Comparison of ENCODE assay signal across 1 cellular context in the genomic region with DNA sequence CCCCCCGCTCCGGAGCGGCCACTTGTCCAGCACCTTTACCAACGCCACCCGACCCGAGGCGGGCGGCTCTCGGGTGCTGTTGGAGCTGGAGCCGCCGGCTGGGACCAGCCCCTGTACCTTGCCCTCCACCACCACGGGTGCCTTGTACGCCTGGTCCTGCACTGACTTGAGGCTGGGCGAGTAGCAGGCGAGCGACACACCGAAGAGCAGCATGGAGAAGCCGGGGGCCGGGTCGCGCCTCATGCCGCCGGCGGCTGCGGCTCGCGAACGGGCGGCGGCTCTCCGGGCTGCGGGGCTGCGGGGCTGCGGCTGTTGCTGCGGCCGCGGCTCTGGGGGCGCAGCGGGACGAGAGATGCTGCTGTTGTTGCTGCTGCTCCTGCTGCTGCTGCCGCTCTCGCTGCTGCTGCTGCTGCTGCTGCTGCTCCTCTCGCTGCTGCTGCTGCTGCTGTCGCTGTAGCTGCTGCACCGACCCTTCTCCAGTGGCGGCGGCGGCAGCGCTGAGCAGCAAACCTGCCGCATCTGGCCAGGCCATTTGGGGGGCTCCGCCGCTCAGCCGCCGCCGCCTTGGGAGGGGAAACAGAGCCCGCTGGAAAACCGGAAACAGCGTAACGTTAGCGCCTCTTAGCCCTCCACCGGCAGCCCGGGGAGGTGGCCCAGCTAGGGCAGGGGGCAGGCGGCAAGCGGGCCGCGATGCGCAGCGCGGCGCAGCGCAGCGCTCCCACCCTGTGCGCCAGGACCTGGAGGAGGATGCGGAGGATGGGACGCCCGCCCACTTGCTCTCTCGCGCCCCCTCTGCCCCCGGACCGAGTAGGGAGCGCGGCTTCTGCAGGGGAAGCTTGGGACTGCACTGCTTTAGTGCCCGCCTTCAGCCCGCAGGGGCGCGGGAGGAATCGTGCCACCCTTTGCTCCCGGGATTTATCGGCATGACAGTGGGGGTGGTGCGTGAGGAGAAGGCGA.
TF ChIP-seq lines count a peak whose summit lies in the region.

Gene NRG2, minus strand, starts transcription at position 749 of the 957 bp plus-strand sequence.

TF ChIP-seq in HepG2, 621 proteins besides CTCF, POLR2A, EP300 and RAD21 (continued from another document and continues in another):
- TF ChIP-seq ZNF800 (CRISPR knock-in tag; IDR thresholded peaks at IDR 0.05) (peak; percentile 87), ATF1 (CRISPR knock-in tag; IDR thresholded peaks at IDR 0.05) (no peak), MAZ (IDR thresholded peaks at IDR 0.05; ENCODE audit: borderline replicate concordance, low read depth, low read length) (peak; percentile 44; the same call in 1 of the 2 replicates), MAZ (CRISPR knock-in tag; IDR thresholded peaks at IDR 0.05; ENCODE audit: low read depth) (no peak), CCDC6 (CRISPR knock-in tag; IDR thresholded peaks at IDR 0.05) (0 out of 2 replicates have a peak, but pooled peaks have one; percentile 28), BCL3 (CRISPR knock-in tag; IDR thresholded peaks at IDR 0.05) (peak; percentile 60; the same call in 1 of the 2 replicates), ZNF720 (CRISPR knock-in tag; IDR thresholded peaks at IDR 0.05) (no peak), RNF2 (conservative IDR thresholded peaks at IDR 0.05; ENCODE audit: low read depth) (0 out of 2 replicates have a peak, but pooled peaks have one; percentile 33), SP2 (CRISPR knock-in tag; IDR thresholded peaks at IDR 0.05) (peak; percentile 27; the same call in 1 of the 2 replicates), ZNF678 (CRISPR knock-in tag; IDR thresholded peaks at IDR 0.05) (no peak), ZNF558 (CRISPR knock-in tag; IDR thresholded peaks at IDR 0.05; ENCODE audit: borderline replicate concordance) (peak; percentile 47; the same call in 1 of the 2 replicates), CBX2 (IDR thresholded peaks at IDR 0.05; ENCODE audit: low read depth, low read length) (no peak), CBX2 (CRISPR knock-in tag; IDR thresholded peaks at IDR 0.05; ENCODE audit: low read depth) (no peak), ZNF232 (CRISPR knock-in tag; IDR thresholded peaks at IDR 0.05; ENCODE audit: borderline replicate concordance) (no peak), GABPB1 (CRISPR knock-in tag; IDR thresholded peaks at IDR 0.05) (peak; percentile 46; the same call in 1 of the 2 replicates), ZNF292 (CRISPR knock-in tag; IDR thresholded peaks at IDR 0.05; ENCODE audit: borderline replicate concordance, low read depth) (peak; percentile 54), SP1 (IDR thresholded peaks at IDR 0.05) (no peak), SP1 (CRISPR knock-in tag; IDR thresholded peaks at IDR 0.05) (peak; percentile 78), CBX1 (IDR thresholded peaks at IDR 0.05; ENCODE audit: low read depth) (no peak), RBM22 (optimal IDR thresholded peaks at IDR 0.05; ENCODE audit: low read length) (no peak), SRF (IDR thresholded peaks at IDR 0.05; ENCODE audit: low read depth, low read length) (no peak), ZNF607 (CRISPR knock-in tag; IDR thresholded peaks at IDR 0.05; ENCODE audit: borderline replicate concordance) (0 out of 2 replicates have a peak, but pooled peaks have one; percentile 26), EED (CRISPR knock-in tag; IDR thresholded peaks at IDR 0.05) (no peak), ZNF33B (CRISPR knock-in tag; IDR thresholded peaks at IDR 0.05) (0 out of 2 replicates have a peak, but pooled peaks have one; percentile 51), MTF2 (CRISPR knock-in tag; IDR thresholded peaks at IDR 0.05; ENCODE audit: borderline replicate concordance) (peak; percentile 85; the same call in 1 of the 2 replicates), SP5 (CRISPR knock-in tag; IDR thresholded peaks at IDR 0.05; ENCODE audit: borderline replicate concordance, low read depth) (peak; percentile 44; the same call in 1 of the 2 replicates), FOXO1 (CRISPR knock-in tag; IDR thresholded peaks at IDR 0.05) (no peak), SAP130 (CRISPR knock-in tag; IDR thresholded peaks at IDR 0.05; ENCODE audit: low read depth) (no peak), HNRNPL (IDR thresholded peaks at IDR 0.05; ENCODE audit: low read depth, low read length) (peak; percentile 90), ZNF329 (CRISPR knock-in tag; IDR thresholded peaks at IDR 0.05; ENCODE audit: low read depth) (no peak), ZNF737 (CRISPR knock-in tag; IDR thresholded peaks at IDR 0.05; ENCODE audit: borderline replicate concordance) (no peak), ZFP37 (CRISPR knock-in tag; IDR thresholded peaks at IDR 0.05; ENCODE audit: borderline replicate concordance) (no peak), ZNF556 (CRISPR knock-in tag; IDR thresholded peaks at IDR 0.05; ENCODE audit: borderline replicate concordance) (peak; percentile 45; the same call in 1 of the 2 replicates), NKX3-1 (CRISPR knock-in tag; IDR thresholded peaks at IDR 0.05) (no peak)
- TF ChIP-seq, protein P1, sequence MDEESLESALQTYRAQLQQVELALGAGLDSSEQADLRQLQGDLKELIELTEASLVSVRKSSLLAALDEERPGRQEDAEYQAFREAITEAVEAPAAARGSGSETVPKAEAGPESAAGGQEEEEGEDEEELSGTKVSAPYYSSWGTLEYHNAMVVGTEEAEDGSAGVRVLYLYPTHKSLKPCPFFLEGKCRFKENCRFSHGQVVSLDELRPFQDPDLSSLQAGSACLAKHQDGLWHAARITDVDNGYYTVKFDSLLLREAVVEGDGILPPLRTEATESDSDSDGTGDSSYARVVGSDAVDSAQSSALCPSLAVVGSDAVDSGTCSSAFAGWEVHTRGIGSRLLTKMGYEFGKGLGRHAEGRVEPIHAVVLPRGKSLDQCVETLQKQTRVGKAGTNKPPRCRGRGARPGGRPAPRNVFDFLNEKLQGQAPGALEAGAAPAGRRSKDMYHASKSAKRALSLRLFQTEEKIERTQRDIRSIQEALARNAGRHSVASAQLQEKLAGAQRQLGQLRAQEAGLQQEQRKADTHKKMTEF (CRISPR knock-in tag; IDR thresholded peaks at IDR 0.05): no peak; the same call in 1 of the 2 replicates
- TF ChIP-seq, protein P2, sequence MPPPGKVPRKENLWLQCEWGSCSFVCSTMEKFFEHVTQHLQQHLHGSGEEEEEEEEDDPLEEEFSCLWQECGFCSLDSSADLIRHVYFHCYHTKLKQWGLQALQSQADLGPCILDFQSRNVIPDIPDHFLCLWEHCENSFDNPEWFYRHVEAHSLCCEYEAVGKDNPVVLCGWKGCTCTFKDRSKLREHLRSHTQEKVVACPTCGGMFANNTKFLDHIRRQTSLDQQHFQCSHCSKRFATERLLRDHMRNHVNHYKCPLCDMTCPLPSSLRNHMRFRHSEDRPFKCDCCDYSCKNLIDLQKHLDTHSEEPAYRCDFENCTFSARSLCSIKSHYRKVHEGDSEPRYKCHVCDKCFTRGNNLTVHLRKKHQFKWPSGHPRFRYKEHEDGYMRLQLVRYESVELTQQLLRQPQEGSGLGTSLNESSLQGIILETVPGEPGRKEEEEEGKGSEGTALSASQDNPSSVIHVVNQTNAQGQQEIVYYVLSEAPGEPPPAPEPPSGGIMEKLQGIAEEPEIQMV (CRISPR knock-in tag; IDR thresholded peaks at IDR 0.05; ENCODE audit: low read depth): peak; percentile 98
- TF ChIP-seq, protein P3, sequence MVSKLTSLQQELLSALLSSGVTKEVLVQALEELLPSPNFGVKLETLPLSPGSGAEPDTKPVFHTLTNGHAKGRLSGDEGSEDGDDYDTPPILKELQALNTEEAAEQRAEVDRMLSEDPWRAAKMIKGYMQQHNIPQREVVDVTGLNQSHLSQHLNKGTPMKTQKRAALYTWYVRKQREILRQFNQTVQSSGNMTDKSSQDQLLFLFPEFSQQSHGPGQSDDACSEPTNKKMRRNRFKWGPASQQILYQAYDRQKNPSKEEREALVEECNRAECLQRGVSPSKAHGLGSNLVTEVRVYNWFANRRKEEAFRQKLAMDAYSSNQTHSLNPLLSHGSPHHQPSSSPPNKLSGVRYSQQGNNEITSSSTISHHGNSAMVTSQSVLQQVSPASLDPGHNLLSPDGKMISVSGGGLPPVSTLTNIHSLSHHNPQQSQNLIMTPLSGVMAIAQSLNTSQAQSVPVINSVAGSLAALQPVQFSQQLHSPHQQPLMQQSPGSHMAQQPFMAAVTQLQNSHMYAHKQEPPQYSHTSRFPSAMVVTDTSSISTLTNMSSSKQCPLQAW (CRISPR knock-in tag; IDR thresholded peaks at IDR 0.05): 0 out of 2 replicates have a peak, but pooled peaks have one; percentile 26
- TF ChIP-seq, protein P4, sequence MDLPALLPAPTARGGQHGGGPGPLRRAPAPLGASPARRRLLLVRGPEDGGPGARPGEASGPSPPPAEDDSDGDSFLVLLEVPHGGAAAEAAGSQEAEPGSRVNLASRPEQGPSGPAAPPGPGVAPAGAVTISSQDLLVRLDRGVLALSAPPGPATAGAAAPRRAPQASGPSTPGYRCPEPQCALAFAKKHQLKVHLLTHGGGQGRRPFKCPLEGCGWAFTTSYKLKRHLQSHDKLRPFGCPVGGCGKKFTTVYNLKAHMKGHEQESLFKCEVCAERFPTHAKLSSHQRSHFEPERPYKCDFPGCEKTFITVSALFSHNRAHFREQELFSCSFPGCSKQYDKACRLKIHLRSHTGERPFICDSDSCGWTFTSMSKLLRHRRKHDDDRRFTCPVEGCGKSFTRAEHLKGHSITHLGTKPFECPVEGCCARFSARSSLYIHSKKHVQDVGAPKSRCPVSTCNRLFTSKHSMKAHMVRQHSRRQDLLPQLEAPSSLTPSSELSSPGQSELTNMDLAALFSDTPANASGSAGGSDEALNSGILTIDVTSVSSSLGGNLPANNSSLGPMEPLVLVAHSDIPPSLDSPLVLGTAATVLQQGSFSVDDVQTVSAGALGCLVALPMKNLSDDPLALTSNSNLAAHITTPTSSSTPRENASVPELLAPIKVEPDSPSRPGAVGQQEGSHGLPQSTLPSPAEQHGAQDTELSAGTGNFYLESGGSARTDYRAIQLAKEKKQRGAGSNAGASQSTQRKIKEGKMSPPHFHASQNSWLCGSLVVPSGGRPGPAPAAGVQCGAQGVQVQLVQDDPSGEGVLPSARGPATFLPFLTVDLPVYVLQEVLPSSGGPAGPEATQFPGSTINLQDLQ (CRISPR knock-in tag; IDR thresholded peaks at IDR 0.05): 0 out of 2 replicates have a peak, but pooled peaks have one; percentile 63
- TF ChIP-seq, protein P5, sequence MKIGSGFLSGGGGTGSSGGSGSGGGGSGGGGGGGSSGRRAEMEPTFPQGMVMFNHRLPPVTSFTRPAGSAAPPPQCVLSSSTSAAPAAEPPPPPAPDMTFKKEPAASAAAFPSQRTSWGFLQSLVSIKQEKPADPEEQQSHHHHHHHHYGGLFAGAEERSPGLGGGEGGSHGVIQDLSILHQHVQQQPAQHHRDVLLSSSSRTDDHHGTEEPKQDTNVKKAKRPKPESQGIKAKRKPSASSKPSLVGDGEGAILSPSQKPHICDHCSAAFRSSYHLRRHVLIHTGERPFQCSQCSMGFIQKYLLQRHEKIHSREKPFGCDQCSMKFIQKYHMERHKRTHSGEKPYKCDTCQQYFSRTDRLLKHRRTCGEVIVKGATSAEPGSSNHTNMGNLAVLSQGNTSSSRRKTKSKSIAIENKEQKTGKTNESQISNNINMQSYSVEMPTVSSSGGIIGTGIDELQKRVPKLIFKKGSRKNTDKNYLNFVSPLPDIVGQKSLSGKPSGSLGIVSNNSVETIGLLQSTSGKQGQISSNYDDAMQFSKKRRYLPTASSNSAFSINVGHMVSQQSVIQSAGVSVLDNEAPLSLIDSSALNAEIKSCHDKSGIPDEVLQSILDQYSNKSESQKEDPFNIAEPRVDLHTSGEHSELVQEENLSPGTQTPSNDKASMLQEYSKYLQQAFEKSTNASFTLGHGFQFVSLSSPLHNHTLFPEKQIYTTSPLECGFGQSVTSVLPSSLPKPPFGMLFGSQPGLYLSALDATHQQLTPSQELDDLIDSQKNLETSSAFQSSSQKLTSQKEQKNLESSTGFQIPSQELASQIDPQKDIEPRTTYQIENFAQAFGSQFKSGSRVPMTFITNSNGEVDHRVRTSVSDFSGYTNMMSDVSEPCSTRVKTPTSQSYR (CRISPR knock-in tag; IDR thresholded peaks at IDR 0.05; ENCODE audit: borderline replicate concordance): 0 out of 2 replicates have a peak, but pooled peaks have one; percentile 33
- TF ChIP-seq, protein P6, sequence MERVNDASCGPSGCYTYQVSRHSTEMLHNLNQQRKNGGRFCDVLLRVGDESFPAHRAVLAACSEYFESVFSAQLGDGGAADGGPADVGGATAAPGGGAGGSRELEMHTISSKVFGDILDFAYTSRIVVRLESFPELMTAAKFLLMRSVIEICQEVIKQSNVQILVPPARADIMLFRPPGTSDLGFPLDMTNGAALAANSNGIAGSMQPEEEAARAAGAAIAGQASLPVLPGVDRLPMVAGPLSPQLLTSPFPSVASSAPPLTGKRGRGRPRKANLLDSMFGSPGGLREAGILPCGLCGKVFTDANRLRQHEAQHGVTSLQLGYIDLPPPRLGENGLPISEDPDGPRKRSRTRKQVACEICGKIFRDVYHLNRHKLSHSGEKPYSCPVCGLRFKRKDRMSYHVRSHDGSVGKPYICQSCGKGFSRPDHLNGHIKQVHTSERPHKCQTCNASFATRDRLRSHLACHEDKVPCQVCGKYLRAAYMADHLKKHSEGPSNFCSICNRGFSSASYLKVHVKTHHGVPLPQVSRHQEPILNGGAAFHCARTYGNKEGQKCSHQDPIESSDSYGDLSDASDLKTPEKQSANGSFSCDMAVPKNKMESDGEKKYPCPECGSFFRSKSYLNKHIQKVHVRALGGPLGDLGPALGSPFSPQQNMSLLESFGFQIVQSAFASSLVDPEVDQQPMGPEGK (CRISPR knock-in tag; IDR thresholded peaks at IDR 0.05): peak; percentile 70
